Comparison of ENCODE assay signal across 9 cellular contexts in genomic region chr1:35573198-35573775, GRCh38. TPM values are rescaled to one million over a fixed set of nuclear protein-coding genes. Genes with fewer than 3 reads are reported as not detected.
A peak's percentile ranks its signal among the peaks of the same experiment; 100 is the strongest.
DNase-seq lines count a peak whose midpoint lies in the region; ATAC-seq, FAIRE-seq and TF ChIP-seq lines count a peak whose summit lies in the region.
"Had no signal": no experiment of that assay in that cellular context is flagged by ENCODE, and none has a peak within 500 bp of the region (broad histone marks: within the 10 kb centered on the region; RNA-seq: fewer than 3 reads in every experiment).

Gene TFAP2E (plus strand): TSS chr1:35573314. CDS start chr1:35573578, 264 bp downstream.

- H3K4me3 Mint-ChIP-seq in endothelial cell (ENCODE audit: unreplicated experiment), result peak within 1 kb of the TSS; percentile 7

- peaks cover 23% of the 10 kb centered on the region for H3K4me1 Mint-ChIP-seq in endothelial cell (ENCODE audit: unreplicated experiment)

- H3K9me3 Mint-ChIP-seq in endothelial cell (ENCODE audit: unreplicated experiment), result no peaks in the 10 kb centered on the region

- ATAC-seq in GM18868 (IDR thresholded peaks at IDR 0.05; ENCODE audit: unreplicated experiment), result no peak
- no peak for ATAC-seq in HG02798 (IDR thresholded peaks at IDR 0.05; ENCODE audit: poor library complexity, unreplicated experiment)

- peaks cover 26% of the 10 kb centered on the region for H3K27me3 Mint-ChIP-seq in endothelial cell (ENCODE audit: unreplicated experiment)

- peaks cover 21% of the 10 kb centered on the region for H3K36me3 Mint-ChIP-seq in endothelial cell (ENCODE audit: low read depth, unreplicated experiment)

- no peak for TF ChIP-seq CTCF in endothelial cell (IDR thresholded peaks at IDR 0.05; ENCODE audit: unreplicated experiment)

- no peak for FAIRE-seq in urothelium cell line (lab: Jason Lieb, UNC)
- FAIRE-seq: islet of Langerhans had no signal

- H3K27ac Mint-ChIP-seq in endothelial cell (ENCODE audit: unreplicated experiment), result no peak within 1 kb of the TSS

- DNase-seq in DMS114 treated with DMSO at 0.1 percent for 48 hours (lab: John Stamatoyannopoulos, UW; ENCODE audit: unreplicated experiment) (peak; percentile 48), NCI-H526 treated with DMSO at 0.1 percent for 48 hours (lab: John Stamatoyannopoulos, UW) (peak; percentile 81), endothelial cell (ENCODE audit: low spot score) (peak; percentile 50), lung microvascular endothelial cell (ENCODE audit: low read depth in 2 of 2) (peak; percentile 37 to 59), urothelium cell line (ENCODE audit: low spot score) (peak; percentile 75), NCI-H2107 treated with DMSO at 0.1 percent for 48 hours (lab: John Stamatoyannopoulos, UW; ENCODE audit: unreplicated experiment) (no peak)

RNA-seq across cellular contexts. Expression of gene TFAP2E, which starts in this region (rescaled TPM):
- total RNA-seq in endothelial cell (ENCODE audit: unreplicated experiment) (3.6 TPM), lung microvascular endothelial cell (under 0.01 TPM in 2 replicates)

Comparison
In these comparisons a context has a peak if more than half of its experiments do, and no peak if none do; other contexts are left out.
1. Peak in DNase-seq in lung microvascular endothelial cell; RNA of the gene not detected or under 1 TPM.